Comparison of ENCODE assay signal across 19 cellular contexts in the genomic region with DNA sequence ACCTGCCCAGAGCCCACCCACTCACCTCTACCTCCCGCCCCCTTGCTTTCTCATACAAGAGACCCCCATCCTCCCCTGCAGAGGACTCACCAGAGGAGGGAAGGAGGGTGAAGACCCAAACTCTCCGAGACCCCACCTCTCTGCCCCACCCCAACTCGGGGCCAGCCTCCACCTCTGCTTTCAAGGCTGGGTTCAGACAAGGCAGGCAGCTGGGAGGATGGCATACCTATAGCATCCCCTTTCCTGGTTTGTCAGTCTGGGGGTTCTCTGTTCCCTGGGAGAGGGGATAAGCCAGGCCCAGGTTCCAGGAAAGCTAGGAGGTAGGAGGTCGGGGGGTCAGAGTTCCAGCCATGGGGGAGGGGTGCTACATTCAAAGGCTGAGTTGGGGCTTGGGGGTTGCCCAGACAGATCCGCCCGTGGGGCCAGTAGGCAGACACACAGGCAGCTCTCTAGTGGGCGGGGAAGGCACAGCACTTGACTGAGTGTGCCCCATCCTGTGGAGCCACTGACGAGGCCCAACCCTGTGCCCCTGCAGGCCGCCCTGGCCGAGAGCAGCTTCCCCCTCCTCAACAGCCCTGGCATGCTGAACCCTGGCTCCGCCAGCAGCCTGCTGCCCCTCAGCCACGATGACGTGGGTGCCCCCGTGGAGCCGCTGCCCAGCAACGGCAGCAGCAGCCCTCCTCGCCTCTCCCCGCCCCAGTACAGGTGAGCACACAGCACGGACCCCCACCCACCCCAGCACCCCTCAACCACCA. TPM values are rescaled to one million over a fixed set of nuclear protein-coding genes. Genes with fewer than 3 reads are reported as not detected.
A peak's percentile ranks its signal among the peaks of the same experiment; 100 is the strongest.
DNase-seq lines count a peak whose midpoint lies in the region; ATAC-seq and TF ChIP-seq lines count a peak whose summit lies in the region.
"Had no signal": no experiment of that assay in that cellular context is flagged by ENCODE, and none has a peak within 500 bp of the region (broad histone marks: within the 10 kb centered on the region; RNA-seq: fewer than 3 reads in every experiment).

No MANE protein-coding gene starts in this region.

- peaks cover 7% of the 10 kb centered on the region for H3K36me3 Mint-ChIP-seq in chondrocyte (ENCODE audit: low read depth)
- no peaks in the 10 kb centered on the region for H3K36me3 Mint-ChIP-seq in natural killer cell
- H3K36me3 Mint-ChIP-seq in activated T-helper 17 cell treated with anti-CD3 and anti-CD28 coated beads, Interleukin-2, amount 50 U/mL, for 72 hours (ENCODE audit: low read depth): peaks cover 21% of the 10 kb centered on the region

- H3K4me3 Mint-ChIP-seq in stimulated activated naive CD8-positive, alpha-beta T cell treated with anti-CD3 and anti-CD28 coated beads, Interleukin-15, amount 100 ng/mL, for 72 hours: no peak overlapping the region
- H3K4me3 Mint-ChIP-seq in chondrocyte (ENCODE audit: unreplicated experiment) (no peak overlapping the region), natural killer cell (no peak overlapping the region)
- no peak overlapping the region for H3K4me3 Mint-ChIP-seq in activated T-helper 17 cell treated with anti-CD3 and anti-CD28 coated beads, Interleukin-2, amount 50 U/mL, for 72 hours
- H3K4me3 Mint-ChIP-seq: CD4-positive, alpha-beta T cell had no signal

- TF ChIP-seq CTCF in chondrocyte (IDR thresholded peaks at IDR 0.05) (no peak), natural killer cell (IDR thresholded peaks at IDR 0.05) (no peak), GM10266 (IDR thresholded peaks at IDR 0.05; ENCODE audit: control insufficient read depth, insufficient read depth, low read depth, missing control alignments) (no peak)

- no peak overlapping the region for H4K8ac ChIP-seq in neuronal stem cell (ENCODE audit: low read depth, low read length)

- no peak overlapping the region for H2BK15ac ChIP-seq in neuronal stem cell (ENCODE audit: low read length)

- peaks cover 8% of the 10 kb centered on the region for H3K27me3 Mint-ChIP-seq in stimulated activated naive CD8-positive, alpha-beta T cell treated with anti-CD3 and anti-CD28 coated beads, Interleukin-15, amount 100 ng/mL, for 72 hours
- no peaks in the 10 kb centered on the region for H3K27me3 Mint-ChIP-seq in chondrocyte (ENCODE audit: low read depth)
- H3K27me3 Mint-ChIP-seq in natural killer cell (ENCODE audit: low read depth in 2 of 2): no peaks in the 10 kb centered on the region
- no peaks in the 10 kb centered on the region for H3K27me3 Mint-ChIP-seq in activated T-helper 17 cell treated with anti-CD3 and anti-CD28 coated beads, Interleukin-2, amount 50 U/mL, for 72 hours
- H3K27me3 Mint-ChIP-seq: CD4-positive, alpha-beta T cell had no signal

- H3K4me2 ChIP-seq in neuronal stem cell (ENCODE audit: insufficient read depth, low read length, poor library complexity, severe bottlenecking): no peak overlapping the region
- H3K4me2 ChIP-seq: A549 had no signal

- no peak overlapping the region for H2BK120ac ChIP-seq in neuronal stem cell (ENCODE audit: low read depth, low read length)

- H3K4me1 ChIP-seq in neuronal stem cell (ENCODE audit: control insufficient read depth in 2 of 2, insufficient read depth in 1 of 2, low read depth in 1 of 2, low read length in 2 of 2): peaks cover 3 to 8% of the 10 kb centered on the region in 2 donors
- H3K4me1 ChIP-seq: A549 had no signal

- H3K27me3 ChIP-seq in neuronal stem cell (ENCODE audit: control insufficient read depth in 3 of 3, insufficient read depth in 3 of 3, low read depth in 1 of 3, low read length in 3 of 3): no peaks in the 10 kb centered on the region

- H3K27ac ChIP-seq in neuronal stem cell (replicated peaks; ENCODE audit: low read length): no peak overlapping the region
- H3K27ac ChIP-seq: A549 had no signal

- H2BK12ac ChIP-seq in neuronal stem cell (ENCODE audit: low read length): no peak overlapping the region

- peak overlapping the region; percentile 86 for H3K14ac ChIP-seq in neuronal stem cell (ENCODE audit: low read length)

- no peaks in the 10 kb centered on the region for H3K9me3 ChIP-seq in neuronal stem cell (replicated peaks in 1 of 2; ENCODE audit: control insufficient read depth in 2 of 2, insufficient read depth in 1 of 2, low read depth in 1 of 2, low read length in 2 of 2)
- H3K9me3 ChIP-seq: A549 had no signal

- no peak overlapping the region for H4K91ac ChIP-seq in neuronal stem cell (ENCODE audit: low read depth, low read length, poor library complexity)

- H3K36me3 ChIP-seq in neuronal stem cell (replicated peaks in 1 of 2; ENCODE audit: control insufficient read depth in 2 of 2, insufficient read depth in 2 of 2, low read length in 2 of 2): peaks cover 23 to 84% of the 10 kb centered on the region in 2 donors

- H3K79me1 ChIP-seq in neuronal stem cell (ENCODE audit: low read depth, low read length): no peaks in the 10 kb centered on the region

- H3K18ac ChIP-seq in neuronal stem cell (ENCODE audit: low read length): peak overlapping the region; percentile 79

- no peak overlapping the region for H2AFZ ChIP-seq in neuronal stem cell (ENCODE audit: low read length)

- H3K9ac ChIP-seq in neuronal stem cell (ENCODE audit: low read depth, low read length, poor library complexity): no peak overlapping the region

- no CpG with 5 or more reads among the region's 19 CpGs for WGBS in neuronal stem cell (ENCODE audit: extremely low coverage in 2 of 2, insufficient read length in 2 of 2, insufficient replicate concordance in 1 of 2), 2 donors

- H3K4me3 ChIP-seq in neuronal stem cell (ENCODE audit: low read length in 2 of 2): no peak overlapping the region
- H3K4me3 ChIP-seq: A549 had no signal

- peak overlapping the region; percentile 13 for H3K23ac ChIP-seq in neuronal stem cell (ENCODE audit: low read depth, low read length, poor library complexity)

- peak; percentile 24 for ATAC-seq in stimulated activated naive CD8-positive, alpha-beta T cell treated with anti-CD3 and anti-CD28 coated beads, Interleukin-15, amount 100 ng/mL, for 72 hours
- ATAC-seq in stimulated activated naive CD8-positive, alpha-beta T cell treated with anti-CD3 and anti-CD28 coated beads, Interleukin-15, Interleukin-2, amounts not matched to agents 100 U/mL and 50 U/mL, for 24 hours: no peak
- no peak for ATAC-seq in natural killer cell
- ATAC-seq in activated T-helper 17 cell treated with anti-CD3 and anti-CD28 coated beads, Interleukin-2, amount 50 U/mL, for 72 hours (replicated peaks): no peak

- H3K9me3 Mint-ChIP-seq in stimulated activated naive CD8-positive, alpha-beta T cell treated with anti-CD3 and anti-CD28 coated beads, Interleukin-15, amount 100 ng/mL, for 72 hours: no peaks in the 10 kb centered on the region
- no peaks in the 10 kb centered on the region for H3K9me3 Mint-ChIP-seq in chondrocyte (ENCODE audit: low read depth)
- no peaks in the 10 kb centered on the region for H3K9me3 Mint-ChIP-seq in natural killer cell
- H3K9me3 Mint-ChIP-seq in activated T-helper 17 cell treated with anti-CD3 and anti-CD28 coated beads, Interleukin-2, amount 50 U/mL, for 72 hours: no peaks in the 10 kb centered on the region
- H3K9me3 Mint-ChIP-seq: CD4-positive, alpha-beta T cell had no signal

- no peaks in the 10 kb centered on the region for H3K4me1 Mint-ChIP-seq in stimulated activated naive CD8-positive, alpha-beta T cell treated with anti-CD3 and anti-CD28 coated beads, Interleukin-15, amount 100 ng/mL, for 72 hours
- peaks cover under 1% of the 10 kb centered on the region for H3K4me1 Mint-ChIP-seq in chondrocyte (ENCODE audit: low read depth)
- no peaks in the 10 kb centered on the region for H3K4me1 Mint-ChIP-seq in natural killer cell
- peaks cover under 1% of the 10 kb centered on the region for H3K4me1 Mint-ChIP-seq in activated T-helper 17 cell treated with anti-CD3 and anti-CD28 coated beads, Interleukin-2, amount 50 U/mL, for 72 hours

- H2AK5ac ChIP-seq in neuronal stem cell (ENCODE audit: low read depth, low read length): no peak overlapping the region

- intact Hi-C loops in natural killer cell (cut with micrococcal nuclease): no loop called here

- no peak overlapping the region for H2BK5ac ChIP-seq in neuronal stem cell (ENCODE audit: low read length)

- H3K27ac Mint-ChIP-seq in stimulated activated naive CD8-positive, alpha-beta T cell treated with anti-CD3 and anti-CD28 coated beads, Interleukin-15, amount 100 ng/mL, for 72 hours: no peak overlapping the region
- H3K27ac Mint-ChIP-seq in chondrocyte (ENCODE audit: unreplicated experiment) (no peak overlapping the region), natural killer cell (no peak overlapping the region)
- H3K27ac Mint-ChIP-seq in activated T-helper 17 cell treated with anti-CD3 and anti-CD28 coated beads, Interleukin-2, amount 50 U/mL, for 72 hours: no peak overlapping the region
- H3K27ac Mint-ChIP-seq: CD4-positive, alpha-beta T cell had no signal

- no peak for DNase-seq in stimulated activated naive CD8-positive, alpha-beta T cell treated with anti-CD3 and anti-CD28 coated beads, Interleukin-15, amount 100 ng/mL, for 72 hours
- DNase-seq in stimulated activated naive CD8-positive, alpha-beta T cell treated with anti-CD3 and anti-CD28 coated beads, Interleukin-15, Interleukin-2, amounts not matched to agents 100 U/mL and 50 U/mL, for 24 hours: no peak
- DNase-seq in chondrocyte (ENCODE audit: low spot score) (peak; percentile 88), neuronal stem cell (ENCODE audit: low spot score) (no peak), natural killer cell (no peak), GM10266 (ENCODE audit: extremely low spot score) (no peak), hepatic stellate cell (ENCODE audit: low spot score) (no peak)
- DNase-seq: CD4-positive, alpha-beta T cell; DMS153; GDM1; HCEC 1CT; NCI-H1105 treated with DMSO at 0.1 percent for 48 hours; NCI-H1694; NCI-H2227 treated with DMSO at 0.1 percent for 48 hours; NCI-H510A treated with DMSO at 0.1 percent for 48 hours; NCI-H82 had no signal

- H3K4ac ChIP-seq in neuronal stem cell (ENCODE audit: low read length): peak overlapping the region; percentile 40

RNA-seq across cellular contexts. Expression of gene MDFI, which starts 40.8 kb away (rescaled TPM):
- 31.8 to 62.6 TPM (median 33.7 TPM) in 3 replicates for total RNA-seq in chondrocyte
- 73.1 TPM for polyA plus RNA-seq in neuronal stem cell (2013, experiment 1 of 2)
- polyA plus RNA-seq in neuronal stem cell (2013, experiment 2 of 2): 65.6 TPM
- not detected for total RNA-seq in natural killer cell
- not detected for total RNA-seq in activated T-helper 17 cell treated with anti-CD3 and anti-CD28 coated beads, Interleukin-2, amount 50 U/mL, for 72 hours
- total RNA-seq: CD4-positive, alpha-beta T cell had no signal
- polyA plus RNA-seq: BJ had no signal

RNA-seq across cellular contexts. Expression of gene FOXP4, which starts 51.2 kb away (rescaled TPM):
- total RNA-seq in chondrocyte (17.2 to 19.8 TPM (median 18.6 TPM) in 3 replicates), natural killer cell (10 to 100 TPM; 11.2 to 21.1 (median 14.7) TPM)
- 43.1 TPM for polyA plus RNA-seq in neuronal stem cell (2013, experiment 1 of 2)
- 44.6 TPM for polyA plus RNA-seq in neuronal stem cell (2013, experiment 2 of 2)
- total RNA-seq in activated T-helper 17 cell treated with anti-CD3 and anti-CD28 coated beads, Interleukin-2, amount 50 U/mL, for 72 hours: 10 to 100 TPM in 1 of 2 donors, 1 to 10 TPM in 1; 8.7 to 11.6 TPM

Comparison
In these comparisons a context has a peak if more than half of its experiments do, and no peak if none do; other contexts are left out.
1. RNA of gene MDFI, which starts 40.8 kb away (total RNA-seq): 31.8 to 62.6 TPM in chondrocyte; not detected in natural killer cell and not detected in activated T-helper 17 cell treated with anti-CD3 and anti-CD28 coated beads, Interleukin-2, amount 50 U/mL, for 72 hours; every median in the first group is over 10 times any median in the second.